ENCODE assay signal across 8 cellular contexts in genomic region chr7:4724648-4725013, GRCh38. TPM values are rescaled to one million over a fixed set of nuclear protein-coding genes. Genes with fewer than 3 reads are reported as not detected.
DNase-seq lines count a peak whose midpoint lies in the region; ATAC-seq and TF ChIP-seq lines count a peak whose summit lies in the region.

No MANE protein-coding gene starts in this region.

- H3K9me3 ChIP-seq in DOHH2 (ENCODE audit: control insufficient read depth, insufficient read depth, low read length) (no peaks in the 10 kb centered on the region), fibroblast of lung (ENCODE audit: control insufficient read depth, insufficient read depth, low read depth, low read length) (no peaks in the 10 kb centered on the region), ovary (no peaks in the 10 kb centered on the region)

- no peak overlapping the region for H2AFZ ChIP-seq in fibroblast of lung (ENCODE audit: low read length)

- ATAC-seq in GM21737 (IDR thresholded peaks at IDR 0.05; ENCODE audit: unreplicated experiment) = peak; percentile 19

- H3K27ac ChIP-seq in DOHH2 (ENCODE audit: low read depth, low read length) = no peak overlapping the region
- H3K27ac ChIP-seq in RWPE1 = peak overlapping the region; percentile 85
- H3K27ac ChIP-seq in fibroblast of lung (ENCODE audit: insufficient read depth, low read length) = peak overlapping the region; percentile 91
- H3K27ac ChIP-seq in ovary = peak overlapping the region; percentile 59 to 86

- peaks cover 95% of the 10 kb centered on the region for H3K79me2 ChIP-seq in DOHH2 (ENCODE audit: control insufficient read depth, low read length)
- peaks cover 58% of the 10 kb centered on the region for H3K79me2 ChIP-seq in fibroblast of lung (ENCODE audit: control insufficient read depth, insufficient read depth, low read length)

- POLR2A ChIA-PET in RWPE1 (lab: Yijun Ruan, JAX; ENCODE audit: low non-redundant PET) = no interaction called here

- H3F3A ChIP-seq in DOHH2 (ENCODE audit: control insufficient read depth, insufficient read depth) = peaks cover 2% of the 10 kb centered on the region; the same call in 1 of the 2 replicates

- H3K27me3 ChIP-seq in DOHH2 (ENCODE audit: control insufficient read depth, low read length) = no peaks in the 10 kb centered on the region
- H3K27me3 ChIP-seq in fibroblast of lung (ENCODE audit: control insufficient read depth, insufficient read depth, low read length) = no peaks in the 10 kb centered on the region
- H3K27me3 ChIP-seq in ovary = no peaks in the 10 kb centered on the region

- peak overlapping the region; percentile 81 for H3K9ac ChIP-seq in fibroblast of lung (ENCODE audit: insufficient read depth, low read length)

- no peaks in the 10 kb centered on the region for H3K9me2 ChIP-seq in DOHH2 (replicated peaks; ENCODE audit: control insufficient read depth, low read length)

- peak overlapping the region; percentile 17; the same call in 1 of the 2 replicates for H3K4me3 ChIP-seq in DOHH2 (ENCODE audit: low read length)
- H3K4me3 ChIP-seq in fibroblast of lung (replicated peaks in 1 of 4; ENCODE audit: control extremely low read depth in 1 of 4, insufficient read depth in 1 of 4, low read depth in 3 of 4, low read length in 4 of 4) = peak overlapping the region; percentile 27 to 65 (median 42)
- peak overlapping the region; percentile 46 for H3K4me3 ChIP-seq in ovary

- CTCF ChIA-PET in RWPE1 (lab: Yijun Ruan, JAX) = interaction anchor here (0.6 kb wide), 1 partner anchor 792 kb away, joined by 3 read pairs; no protein-coding TSS in a partner anchor

- DNase-seq in RWPE1 (ENCODE audit: low spot score) = peak; percentile 19
- DNase-seq in fibroblast of lung (ENCODE audit: low read depth in 2 of 2) = peak; percentile 32 to 61
- no peak for DNase-seq in ovary
- no peak for DNase-seq in effector CD4-positive, alpha-beta T cell
- no peak for DNase-seq in NCI-H2107 treated with DMSO at 0.1 percent for 48 hours (lab: John Stamatoyannopoulos, UW; ENCODE audit: unreplicated experiment)
- DNase-seq in effector CD8-positive, alpha-beta T cell (lab: John Stamatoyannopoulos, UW) = no peak

- H3K4me2 ChIP-seq in DOHH2 (ENCODE audit: low read length) = peak overlapping the region; percentile 41
- H3K4me2 ChIP-seq in fibroblast of lung (ENCODE audit: extremely low read depth, insufficient read depth, low read length) = peak overlapping the region; percentile 93

- intact Hi-C loops in ovary (cut with DNase I) = no loop called here

- no peak for TF ChIP-seq POLR2A in ovary (IDR thresholded peaks at IDR 0.05)

- no peak for TF ChIP-seq EP300 in ovary (IDR thresholded peaks at IDR 0.05)

- TF ChIP-seq CTCF in DOHH2 (IDR thresholded peaks at IDR 0.05; ENCODE audit: low read depth, low read length, poor library complexity, severe bottlenecking) (peak; percentile 5), RWPE1 (conservative IDR thresholded peaks at IDR 0.05; ENCODE audit: low read depth) (no peak), fibroblast of lung (conservative IDR thresholded peaks at IDR 0.05 in 1 of 2, IDR thresholded peaks at IDR 0.05 in 1 of 2; ENCODE audit: low read depth in 1 of 2, low read length in 2 of 2) (no peak), ovary (IDR thresholded peaks at IDR 0.05) (no peak)

- H3K4me1 ChIP-seq in DOHH2 (ENCODE audit: control insufficient read depth, low read length) = peaks cover 38% of the 10 kb centered on the region
- H3K4me1 ChIP-seq in fibroblast of lung (ENCODE audit: control insufficient read depth, extremely low read depth, insufficient read depth, low read length) = peaks cover 8% of the 10 kb centered on the region
- H3K4me1 ChIP-seq in ovary (ENCODE audit: insufficient read depth) = peaks cover 13% of the 10 kb centered on the region

- WGBS in ovary, 3 donors = 26 to 42% (median 36%) methylated on average over 6 of the region's 6 CpGs

- H3K36me3 ChIP-seq in DOHH2 (ENCODE audit: control insufficient read depth, low read length) (peaks cover 24% of the 10 kb centered on the region), fibroblast of lung (ENCODE audit: control insufficient read depth, insufficient read depth, low read length) (peaks cover 2% of the 10 kb centered on the region), ovary (no peaks in the 10 kb centered on the region)

- H4K20me1 ChIP-seq in DOHH2 (ENCODE audit: control insufficient read depth, insufficient read depth, low read depth, low read length) (peaks cover 39% of the 10 kb centered on the region), fibroblast of lung (ENCODE audit: control insufficient read depth, extremely low read depth, insufficient read depth, low read length) (no peaks in the 10 kb centered on the region)

RNA-seq across cellular contexts. Expression of gene FOXK1, which starts 42.5 kb away (rescaled TPM):
- total RNA-seq in fibroblast of lung (21.8 and 26.9 TPM in 2 replicates), ovary (10 to 100 TPM; 10.9 to 43.9 (median 32.6) TPM)
- polyA plus RNA-seq in fibroblast of lung (5.2 and 8.2 TPM in 2 replicates), ovary (10 to 100 TPM in 1 of 2 donors, 1 to 10 TPM in 1; 5.8 to 10.4 TPM)
- 10.8 and 12.4 TPM in 2 replicates for polyA plus RNA-seq in fibroblast of lung (2012)
- polyA minus RNA-seq in fibroblast of lung (ENCODE audit: low replicate concordance) = 30.8 and 36.6 TPM in 2 replicates

RNA-seq across cellular contexts. Expression of gene AP5Z1, which starts 50.8 kb away (rescaled TPM):
- total RNA-seq in fibroblast of lung (27.5 and 32.2 TPM in 2 replicates), ovary (10 to 100 TPM; 16.3 to 37.3 (median 23.1) TPM)
- polyA plus RNA-seq in fibroblast of lung (11.1 and 13.8 TPM in 2 replicates), ovary (10 to 100 TPM in 1 of 2 donors, 1 to 10 TPM in 1; 2.4 to 26.4 TPM)
- 25.2 and 33.2 TPM in 2 replicates for polyA plus RNA-seq in fibroblast of lung (2012)
- 13.3 and 20.7 TPM in 2 replicates for polyA minus RNA-seq in fibroblast of lung (ENCODE audit: low replicate concordance)

Comparison
In these comparisons a context has a peak if more than half of its experiments do, and no peak if none do; other contexts are left out.
1. DNase-seq: peak in RWPE1 (single experiment) and fibroblast of lung (2 of 2); none in ovary (0 of 5), effector CD4-positive, alpha-beta T cell (single experiment), NCI-H2107 treated with DMSO at 0.1 percent for 48 hours (single experiment) and effector CD8-positive, alpha-beta T cell (single experiment).
2. Peak in every context shown above with its lines, with median percentiles within 50 percentile points of each other: H3K4me3 ChIP-seq.